ENCODE assay signal across 17 cellular contexts in the genomic region with DNA sequence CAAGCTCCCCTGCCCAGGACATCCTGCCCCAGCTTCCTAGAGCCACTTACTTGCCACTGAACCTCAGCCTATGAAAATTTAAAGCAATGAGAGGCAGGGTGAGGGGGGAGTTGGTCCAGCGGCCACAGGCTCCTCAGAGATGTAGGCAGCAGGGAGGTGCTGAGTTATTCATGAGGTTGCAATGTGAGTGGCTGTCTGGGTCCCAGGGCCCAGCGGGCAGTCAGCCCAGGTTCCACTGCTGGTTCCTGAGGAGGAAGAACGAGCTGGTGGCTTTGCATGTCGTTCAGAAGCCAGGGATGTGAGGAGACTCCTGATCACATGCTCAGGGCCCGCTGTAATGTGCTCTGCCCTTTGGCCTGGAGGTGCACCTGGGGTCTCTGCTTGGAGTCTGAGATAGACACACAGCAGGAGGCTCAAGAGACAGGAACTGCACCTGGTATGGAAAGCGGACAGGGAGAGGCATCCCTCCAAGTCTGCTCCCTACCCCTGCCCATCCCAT. TPM values are rescaled to one million over a fixed set of nuclear protein-coding genes. Genes with fewer than 3 reads are reported as not detected.
DNase-seq lines count a peak whose midpoint lies in the region; ATAC-seq and TF ChIP-seq lines count a peak whose summit lies in the region.
"Had no signal": no experiment of that assay in that cellular context is flagged by ENCODE, and none has a peak within 500 bp of the region (broad histone marks: within the 10 kb centered on the region; RNA-seq: fewer than 3 reads in every experiment).

A gene (minus strand): TSS at position 51 of the 499 bp plus-strand sequence. CDS start 432 bp downstream, outside the sequence.

- H3K4me1 Mint-ChIP-seq in stimulated activated naive CD8-positive, alpha-beta T cell treated with anti-CD3 and anti-CD28 coated beads, Interleukin-15, amount 100 ng/mL, for 72 hours, result peaks cover 13% of the 10 kb centered on the region
- H3K4me1 Mint-ChIP-seq in central memory CD8-positive, alpha-beta T cell, result peaks cover 12% of the 10 kb centered on the region

- peak within 1 kb of the TSS; percentile 82 for H3K9ac ChIP-seq in neural cell (ENCODE audit: low read length)

- no peak for DNase-seq in stimulated activated naive CD8-positive, alpha-beta T cell treated with anti-CD3 and anti-CD28 coated beads, Interleukin-15, amount 100 ng/mL, for 72 hours
- no peak for DNase-seq in stimulated activated naive CD8-positive, alpha-beta T cell treated with anti-CD3 and anti-CD28 coated beads, Interleukin-15, Interleukin-2, amounts not matched to agents 100 U/mL and 50 U/mL, for 24 hours
- no peak for DNase-seq in central memory CD8-positive, alpha-beta T cell (ENCODE audit: low spot score in 2 of 2)
- DNase-seq in EL, result no peak
- DNase-seq: C1 segment of cervical spinal cord, COR-L47, HCEC 1CT, NCI-H1105 treated with DMSO at 0.1 percent for 48 hours, NCI-H2029, NCI-H510A, NCI-H774, PC-3 had no signal

- no peak for TF ChIP-seq CTCF in neural cell (IDR thresholded peaks at IDR 0.05; ENCODE audit: poor library complexity, severe bottlenecking)

- peaks cover 4% of the 10 kb centered on the region for H3K27me3 ChIP-seq in neural cell (ENCODE audit: insufficient read depth, low read depth, low read length)
- H3K27me3 ChIP-seq: SJSA1 had no signal

- no peaks in the 10 kb centered on the region for H3K9me2 ChIP-seq in neural cell (ENCODE audit: insufficient read depth, low read length)

- H4K20me1 ChIP-seq in neural cell (ENCODE audit: insufficient read depth), result no peaks in the 10 kb centered on the region

- no peak for ATAC-seq in stimulated activated naive CD8-positive, alpha-beta T cell treated with anti-CD3 and anti-CD28 coated beads, Interleukin-15, amount 100 ng/mL, for 72 hours
- no peak for ATAC-seq in stimulated activated naive CD8-positive, alpha-beta T cell treated with anti-CD3 and anti-CD28 coated beads, Interleukin-15, Interleukin-2, amounts not matched to agents 100 U/mL and 50 U/mL, for 24 hours
- ATAC-seq in central memory CD8-positive, alpha-beta T cell (replicated peaks; ENCODE audit: extremely low read depth, poor library complexity, severe bottlenecking), result no peak
- ATAC-seq in GM18909 (IDR thresholded peaks at IDR 0.05; ENCODE audit: poor library complexity, unreplicated experiment) (no peak), HG03439 (IDR thresholded peaks at IDR 0.05; ENCODE audit: unreplicated experiment) (no peak)
- ATAC-seq: PC-3 had no signal

- peak within 1 kb of the TSS; percentile 79 for H3K4me2 ChIP-seq in neural cell (ENCODE audit: low read length)

- H3K4me3 ChIP-seq in neural cell (ENCODE audit: low read length), result peak within 1 kb of the TSS; percentile 61
- H3K4me3 ChIP-seq: SJSA1 had no signal

- no peaks in the 10 kb centered on the region for H3F3A ChIP-seq in neural cell (ENCODE audit: insufficient read depth, low read length, poor library complexity, severe bottlenecking)

- no peak for TF ChIP-seq RAD21 in neural cell (conservative IDR thresholded peaks at IDR 0.05)

- no peaks in the 10 kb centered on the region for H3K9me3 ChIP-seq in neural cell (ENCODE audit: low read length)
- H3K9me3 ChIP-seq: SJSA1 had no signal

- H3K36me3 ChIP-seq in neural cell (ENCODE audit: insufficient read depth, low read length), result no peaks in the 10 kb centered on the region
- H3K36me3 ChIP-seq: SJSA1 had no signal

- TF ChIP-seq EP300 in neural cell (conservative IDR thresholded peaks at IDR 0.05; ENCODE audit: poor library complexity, severe bottlenecking), result no peak

- H3K27ac ChIP-seq in neural cell (ENCODE audit: low read length), result peak within 1 kb of the TSS; percentile 97
- H3K27ac ChIP-seq: RWPE1, SJSA1 had no signal

- H3K27me3 Mint-ChIP-seq in stimulated activated naive CD8-positive, alpha-beta T cell treated with anti-CD3 and anti-CD28 coated beads, Interleukin-15, amount 100 ng/mL, for 72 hours, result peaks cover 25% of the 10 kb centered on the region
- peaks cover 6% of the 10 kb centered on the region for H3K27me3 Mint-ChIP-seq in central memory CD8-positive, alpha-beta T cell

- H3K4me3 Mint-ChIP-seq in stimulated activated naive CD8-positive, alpha-beta T cell treated with anti-CD3 and anti-CD28 coated beads, Interleukin-15, amount 100 ng/mL, for 72 hours, result no peak within 1 kb of the TSS
- H3K4me3 Mint-ChIP-seq in central memory CD8-positive, alpha-beta T cell, result no peak within 1 kb of the TSS

- H3K79me2 ChIP-seq in neural cell (replicated peaks; ENCODE audit: insufficient read depth, low read length), result no peaks in the 10 kb centered on the region

- H2AFZ ChIP-seq in neural cell (ENCODE audit: low read depth, low read length), result no peak within 1 kb of the TSS

- H3K27ac Mint-ChIP-seq in stimulated activated naive CD8-positive, alpha-beta T cell treated with anti-CD3 and anti-CD28 coated beads, Interleukin-15, amount 100 ng/mL, for 72 hours, result peak within 1 kb of the TSS; percentile 26 to 56
- peak within 1 kb of the TSS; percentile 94 for H3K27ac Mint-ChIP-seq in central memory CD8-positive, alpha-beta T cell (ENCODE audit: low read depth)

- H3K9me3 Mint-ChIP-seq in stimulated activated naive CD8-positive, alpha-beta T cell treated with anti-CD3 and anti-CD28 coated beads, Interleukin-15, amount 100 ng/mL, for 72 hours, result no peaks in the 10 kb centered on the region
- no peaks in the 10 kb centered on the region for H3K9me3 Mint-ChIP-seq in central memory CD8-positive, alpha-beta T cell

- peaks cover 8% of the 10 kb centered on the region for H3K36me3 Mint-ChIP-seq in central memory CD8-positive, alpha-beta T cell (ENCODE audit: insufficient read depth)

TF ChIP-seq in neural cell, 6 proteins besides CTCF, POLR2A, EP300 and RAD21:
- TF ChIP-seq MXI1 (conservative IDR thresholded peaks at IDR 0.05; ENCODE audit: poor library complexity, severe bottlenecking) (no peak), SMC3 (conservative IDR thresholded peaks at IDR 0.05; ENCODE audit: poor library complexity) (no peak), EZH2 (IDR thresholded peaks at IDR 0.05; ENCODE audit: borderline replicate concordance, insufficient read depth, low read length, poor library complexity, severe bottlenecking) (no peak), POLR2AphosphoS5 (IDR thresholded peaks at IDR 0.05) (no peak)
TF ChIP-seq in neural cell: peak in this region for 0.

RNA-seq across cellular contexts. Expression of the gene that starts here (rescaled TPM):
- not detected in 2 replicates for polyA plus RNA-seq in neural cell
- not detected in 2 replicates for polyA minus RNA-seq in neural cell
